ENCODE assay signal across 27 cellular contexts in genomic region chr3:105800320-105800719, GRCh38.
DNase-seq lines count a peak whose midpoint lies in the region; ATAC-seq, FAIRE-seq and TF ChIP-seq lines count a peak whose summit lies in the region.
"Had no signal": no experiment of that assay in that cellular context is flagged by ENCODE, and none has a peak within 500 bp of the region (broad histone marks: within the 10 kb centered on the region; RNA-seq: fewer than 3 reads in every experiment).

No MANE protein-coding gene starts in this region.

- no peaks in the 10 kb centered on the region for H3K27me3 Mint-ChIP-seq in activated naive CD4-positive, alpha-beta T cell treated with anti-CD3 and anti-CD28 coated beads for 36 hours (ENCODE audit: low read depth)
- H3K27me3 Mint-ChIP-seq in neural progenitor cell (ENCODE audit: insufficient read depth, low read depth): peaks cover 4% of the 10 kb centered on the region
- no peaks in the 10 kb centered on the region for H3K27me3 Mint-ChIP-seq in naive thymus-derived CD4-positive, alpha-beta T cell

- CTCF ChIA-PET in activated naive CD4-positive, alpha-beta T cell treated with anti-CD3 and anti-CD28 coated beads for 36 hours (lab: Charles Lee): interaction anchor here (0.6 kb wide), 1 partner anchor 324 kb away, joined by 3 read pairs; no protein-coding TSS in a partner anchor
- CTCF ChIA-PET in GM12878 (lab: Yijun Ruan, JAX): interaction anchor here (0.7 to 2.6 kb wide), 4 partner anchors 25 to 49 kb away, joined by 3 to 11 read pairs (median 4); no protein-coding TSS in a partner anchor
- CTCF ChIA-PET in naive thymus-derived CD4-positive, alpha-beta T cell (lab: Charles Lee): interaction anchor here (0.6 kb wide), 1 partner anchor 62 kb away, joined by 3 read pairs; no protein-coding TSS in a partner anchor

- H4K20me1 ChIP-seq in Karpas-422 (ENCODE audit: insufficient read depth, low read depth, low read length) (no peaks in the 10 kb centered on the region), GM12878 (ENCODE audit: control insufficient read depth, insufficient read depth) (no peaks in the 10 kb centered on the region), neural progenitor cell (ENCODE audit: low read depth) (peaks cover 11% of the 10 kb centered on the region)

- TF ChIP-seq POLR2A in GM12878 (IDR thresholded peaks at IDR 0.05; ENCODE audit: low read depth, low read length): no peak

- H3K4me1 ChIP-seq in Karpas-422 (ENCODE audit: low read length): peaks cover 94% of the 10 kb centered on the region
- H3K4me1 ChIP-seq in GM12878 (ENCODE audit: control insufficient read depth, insufficient read depth, low read length): peaks cover 37% of the 10 kb centered on the region
- peaks cover 33% of the 10 kb centered on the region for H3K4me1 ChIP-seq in neural progenitor cell
- peaks cover 19 to 40% of the 10 kb centered on the region in 2 donors for H3K4me1 ChIP-seq in naive thymus-derived CD4-positive, alpha-beta T cell (ENCODE audit: control insufficient read depth in 2 of 2, insufficient read depth in 2 of 2, low read length in 2 of 2)
- H3K4me1 ChIP-seq: upper lobe of right lung had no signal

- H3K9me2 ChIP-seq in Karpas-422 (replicated peaks; ENCODE audit: insufficient read depth, low read length): no peaks in the 10 kb centered on the region

- WGBS in GM12878 (ENCODE audit: insufficient coverage, insufficient replicate concordance, low lambda C conversion rate, missing lambda C conversion rate): 76% methylated on average over 5 of the region's 5 CpGs

- H3K9me3 Mint-ChIP-seq in activated naive CD4-positive, alpha-beta T cell treated with anti-CD3 and anti-CD28 coated beads for 36 hours: peaks cover 5% of the 10 kb centered on the region
- peaks cover 15% of the 10 kb centered on the region for H3K9me3 Mint-ChIP-seq in neural progenitor cell
- peaks cover 0 to 5% (median 0%) of the 10 kb centered on the region in 11 donors for H3K9me3 Mint-ChIP-seq in naive thymus-derived CD4-positive, alpha-beta T cell

- peak overlapping the region; percentile 55 for H3K27ac Mint-ChIP-seq in activated naive CD4-positive, alpha-beta T cell treated with anti-CD3 and anti-CD28 coated beads for 36 hours
- no peak overlapping the region for H3K27ac Mint-ChIP-seq in neural progenitor cell
- H3K27ac Mint-ChIP-seq in naive thymus-derived CD4-positive, alpha-beta T cell: peak overlapping the region in 1 of 9 donors; percentile 24
- H3K27ac Mint-ChIP-seq: T-helper 1 cell treated with Interleukin-12 subunit alpha and Interleukin-12 subunit beta and Interleukin-4 antibody, amounts not matched to agents 30 μg/mL and 1 μg/mL, for 36 hours had no signal

- in situ Hi-C loops in GM12878 (cut with MboI): no loop called here

- H3F3A ChIP-seq in neural progenitor cell (ENCODE audit: low read depth): no peaks in the 10 kb centered on the region

- H3K9me3 ChIP-seq in Karpas-422 (ENCODE audit: low read length) (no peaks in the 10 kb centered on the region), GM12878 (replicated peaks; ENCODE audit: control insufficient read depth, insufficient read depth, low read length) (peaks cover 13% of the 10 kb centered on the region), neural progenitor cell (ENCODE audit: low read depth) (no peaks in the 10 kb centered on the region)
- H3K9me3 ChIP-seq in naive thymus-derived CD4-positive, alpha-beta T cell (ENCODE audit: control insufficient read depth in 2 of 3, low read length in 3 of 3): no peaks in the 10 kb centered on the region
- H3K9me3 ChIP-seq: right atrium auricular region, stomach, upper lobe of right lung had no signal

- H3K36me3 Mint-ChIP-seq in activated naive CD4-positive, alpha-beta T cell treated with anti-CD3 and anti-CD28 coated beads for 36 hours (ENCODE audit: low read depth): peaks cover 32% of the 10 kb centered on the region
- peaks cover 15% of the 10 kb centered on the region for H3K36me3 Mint-ChIP-seq in neural progenitor cell
- peaks cover 4 to 50% (median 12%) of the 10 kb centered on the region in 5 donors for H3K36me3 Mint-ChIP-seq in naive thymus-derived CD4-positive, alpha-beta T cell

- TF ChIP-seq RAD21 in GM12878 (IDR thresholded peaks at IDR 0.05; ENCODE audit: insufficient read depth, low read depth, low read length): no peak

- intact Hi-C loops in activated naive CD4-positive, alpha-beta T cell treated with anti-CD3 and anti-CD28 coated beads for 36 hours (cut with micrococcal nuclease): loop anchor here (2.0 kb wide), 2 partner anchors 48 to 66 kb away; no protein-coding TSS in a partner anchor
- intact Hi-C loops in GM12878 (cut with micrococcal nuclease; ENCODE audit: unreplicated experiment): loop anchor here (5.0 kb wide), 1 partner anchor 62 kb away; no protein-coding TSS in a partner anchor
- intact Hi-C loops in naive thymus-derived CD4-positive, alpha-beta T cell (cut with micrococcal nuclease): loop anchor here (2.0 to 10.0 kb wide), 3 partner anchors 14 to 436 kb away; partner anchors contain the start of gene ALCAM (in 1 of the 2)

- FAIRE-seq in GM12878 (lab: Jason Lieb, UNC) (no peak), HTR-8/SVneo (lab: Jason Lieb, UNC) (no peak)

- H3K4me2 ChIP-seq in Karpas-422 (ENCODE audit: low read depth, low read length, poor library complexity, severe bottlenecking) (peak overlapping the region; percentile 83), GM12878 (ENCODE audit: control insufficient read depth, insufficient read depth) (peak overlapping the region; percentile 90), neural progenitor cell (no peak overlapping the region)

- H3K27me3 ChIP-seq in Karpas-422 (ENCODE audit: low read length): no peaks in the 10 kb centered on the region
- H3K27me3 ChIP-seq in GM12878 (replicated peaks in 1 of 2; ENCODE audit: control insufficient read depth in 2 of 2, insufficient read depth in 2 of 2, low read length in 1 of 2): no peaks in the 10 kb centered on the region
- H3K27me3 ChIP-seq in neural progenitor cell: no peaks in the 10 kb centered on the region
- no peaks in the 10 kb centered on the region for H3K27me3 ChIP-seq in naive thymus-derived CD4-positive, alpha-beta T cell (ENCODE audit: control insufficient read depth in 2 of 2, insufficient read depth in 2 of 2, low read length in 2 of 2)
- H3K27me3 ChIP-seq: right atrium auricular region, stomach, upper lobe of right lung had no signal

- TF ChIP-seq EP300 in GM12878 (IDR thresholded peaks at IDR 0.05; ENCODE audit: borderline replicate concordance in 1 of 2, control insufficient read depth in 1 of 2, low read depth in 2 of 2, low read length in 2 of 2): no peak

- RAD21 ChIA-PET in GM12878 (lab: Charles Lee; ENCODE audit: unreplicated experiment): interaction anchor here (0.6 to 3.9 kb wide), 7 partner anchors 27 to 809 kb away, joined by 3 to 62 read pairs (median 15); no protein-coding TSS in a partner anchor

- DNase-seq in activated naive CD4-positive, alpha-beta T cell treated with anti-CD3 and anti-CD28 coated beads for 36 hours: no peak
- no peak for DNase-seq in activated naive CD4-positive, alpha-beta T cell (lab: John Stamatoyannopoulos, UW)
- peak; percentile 79 for DNase-seq in Karpas-422
- no peak for DNase-seq in GM12878 (ENCODE audit: low read depth, low spot score)
- no peak for DNase-seq in neural progenitor cell (ENCODE audit: low spot score)
- DNase-seq in naive thymus-derived CD4-positive, alpha-beta T cell: no peak
- no peak for DNase-seq in HTR-8/SVneo (ENCODE audit: insufficient read length, low spot score)
- DNase-seq in effector CD4-positive, alpha-beta T cell: no peak
- DNase-seq: ACHN; activated gamma-delta T cell; cortex of kidney; DMS79; KBM-7; left ventricle myocardium superior; NCI-H1092 treated with DMSO at 0.1 percent for 48 hours; NCI-H2081 treated with DMSO at 0.1 percent for 48 hours; NCI-H510A; stimulated activated CD4-positive, alpha-beta T cell treated with anti-CD3 and anti-CD28 coated beads, Interleukin-15, amount 100 ng/mL, for 24 hours; stomach; upper lobe of right lung had no signal

- H2AFZ ChIP-seq in Karpas-422 (ENCODE audit: low read length) (no peak overlapping the region), GM12878 (ENCODE audit: control insufficient read depth, low read depth, low read length) (no peak overlapping the region; the same call in 1 of the 2 replicates), neural progenitor cell (replicated peaks) (no peak overlapping the region)

- TF ChIP-seq CTCF in GM12878 (IDR thresholded peaks at IDR 0.05 in 2 of 3, conservative IDR thresholded peaks at IDR 0.05 in 1 of 3; ENCODE audit: control insufficient read depth in 2 of 3, extremely low read depth in 1 of 3, insufficient read depth in 1 of 3, low read depth in 3 of 3, low read length in 3 of 3) (no peak), neural progenitor cell (IDR thresholded peaks at IDR 0.05) (no peak)

- peaks cover 67% of the 10 kb centered on the region for H3K4me1 Mint-ChIP-seq in activated naive CD4-positive, alpha-beta T cell treated with anti-CD3 and anti-CD28 coated beads for 36 hours (ENCODE audit: low read depth)
- peaks cover 19% of the 10 kb centered on the region for H3K4me1 Mint-ChIP-seq in neural progenitor cell
- H3K4me1 Mint-ChIP-seq in naive thymus-derived CD4-positive, alpha-beta T cell: peaks cover 40 to 92% (median 79%) of the 10 kb centered on the region in 7 donors

- H3K27ac ChIP-seq in Karpas-422 (ENCODE audit: low read length): peak overlapping the region; percentile 96
- peak overlapping the region; percentile 86 for H3K27ac ChIP-seq in GM12878 (ENCODE audit: control insufficient read depth, insufficient read depth)
- H3K27ac ChIP-seq in neural progenitor cell: peak overlapping the region; percentile 28
- no peak overlapping the region for H3K27ac ChIP-seq in naive thymus-derived CD4-positive, alpha-beta T cell (ENCODE audit: low read depth, low read length)
- H3K27ac ChIP-seq: epithelial cell of prostate, HL-60, right atrium auricular region, stomach, upper lobe of right lung, VCaP had no signal

- H3K79me2 ChIP-seq in Karpas-422 (ENCODE audit: low read length) (peaks cover 78% of the 10 kb centered on the region), GM12878 (ENCODE audit: control insufficient read depth, insufficient read depth, low read length) (peaks cover 60% of the 10 kb centered on the region), neural progenitor cell (ENCODE audit: low read depth) (peaks cover 83% of the 10 kb centered on the region)

- H3K9ac ChIP-seq in Karpas-422 (ENCODE audit: low read length) (peak overlapping the region; percentile 75), GM12878 (ENCODE audit: control insufficient read depth, insufficient read depth, low read length) (no peak overlapping the region), neural progenitor cell (no peak overlapping the region)

- H3K4me3 ChIP-seq in Karpas-422 (ENCODE audit: low read length): peak overlapping the region; percentile 54; the same call in 1 of the 2 replicates
- peak overlapping the region; percentile 25; the same call in 1 of the 2 replicates for H3K4me3 ChIP-seq in GM12878
- no peak overlapping the region for H3K4me3 ChIP-seq in neural progenitor cell
- H3K4me3 ChIP-seq in naive thymus-derived CD4-positive, alpha-beta T cell (ENCODE audit: low read length): no peak overlapping the region
- H3K4me3 ChIP-seq: right atrium auricular region, stomach, upper lobe of right lung had no signal

- SMC1A ChIA-PET in GM12878 (lab: Charles Lee; ENCODE audit: uncharacterized antibody, unreplicated experiment): interaction anchor here (0.7 to 6.7 kb wide), 16 partner anchors 11 to 810 kb away, joined by 3 to 86 read pairs (median 6); partner anchors contain the start of gene CBLB

- BruUV-seq in GM12878 (replicated peaks; lab: Mats Ljungman, UMichigan): no TSS peak

- 0 out of 2 replicates have a peak, but pooled peaks cover 3% of the 10 kb centered on the region for H3K36me3 ChIP-seq in Karpas-422 (ENCODE audit: insufficient read depth, low read length)
- H3K36me3 ChIP-seq in GM12878 (ENCODE audit: control insufficient read depth in 2 of 2, insufficient read depth in 2 of 2, low read length in 1 of 2): no peaks in the 10 kb centered on the region; a peak in 3 of 4 replicates
- peaks cover 4% of the 10 kb centered on the region for H3K36me3 ChIP-seq in neural progenitor cell
- H3K36me3 ChIP-seq in naive thymus-derived CD4-positive, alpha-beta T cell (ENCODE audit: control insufficient read depth in 2 of 3, insufficient read depth in 3 of 3, low read length in 3 of 3): no peaks in the 10 kb centered on the region
- H3K36me3 ChIP-seq: right atrium auricular region, upper lobe of right lung had no signal

- ATAC-seq in GM12878: peak; percentile 25
- no peak for ATAC-seq in naive thymus-derived CD4-positive, alpha-beta T cell
- ATAC-seq: HCT116, left ventricle myocardium superior, Right ventricle myocardium inferior, upper lobe of right lung had no signal

- POLR2A ChIA-PET in GM12878 (lab: Charles Lee): interaction anchor here (3.3 kb wide), 1 partner anchor 36 kb away, joined by 18 read pairs; no protein-coding TSS in a partner anchor
- POLR2A ChIA-PET in naive thymus-derived CD4-positive, alpha-beta T cell (lab: Charles Lee): no interaction called here

- no peak overlapping the region for H3K4me3 Mint-ChIP-seq in activated naive CD4-positive, alpha-beta T cell treated with anti-CD3 and anti-CD28 coated beads for 36 hours
- no peak overlapping the region for H3K4me3 Mint-ChIP-seq in neural progenitor cell
- peak overlapping the region in 1 of 10 donors; percentile 2 for H3K4me3 Mint-ChIP-seq in naive thymus-derived CD4-positive, alpha-beta T cell
- H3K4me3 Mint-ChIP-seq: T-helper 1 cell treated with Interleukin-12 subunit alpha and Interleukin-12 subunit beta and Interleukin-4 antibody, amounts not matched to agents 30 μg/mL and 1 μg/mL, for 36 hours had no signal

Comparison
In these comparisons a context has a peak if more than half of its experiments do, and no peak if none do; other contexts are left out.
1. H3K4me3 ChIP-seq: peak in Karpas-422 (single experiment) and GM12878 (single experiment); none in neural progenitor cell (single experiment) and naive thymus-derived CD4-positive, alpha-beta T cell (single experiment).